In genomic region chr9:16705121-16705604, GRCh38 we compare ENCODE assay signal across 9 cellular contexts.
DNase-seq lines count a peak whose midpoint lies in the region; ATAC-seq and TF ChIP-seq lines count a peak whose summit lies in the region.
"Had no signal": no experiment of that assay in that cellular context is flagged by ENCODE, and none has a peak within 500 bp of the region (broad histone marks: within the 10 kb centered on the region; RNA-seq: fewer than 3 reads in every experiment).

No MANE protein-coding gene starts in this region.

- no peaks in the 10 kb centered on the region for H3K27me3 ChIP-seq in tibial artery

- peak overlapping the region; percentile 79 to 81 for H3K27ac ChIP-seq in tibial artery

- no peaks in the 10 kb centered on the region for H3K27me3 Mint-ChIP-seq in chondrocyte (ENCODE audit: low read depth)
- no peaks in the 10 kb centered on the region for H3K27me3 Mint-ChIP-seq in activated naive CD4-positive, alpha-beta T cell treated with anti-CD3 and anti-CD28 coated beads, Interleukin-2, amount 10 ng/mL, durations not matched to agents 7 days and 5 days
- H3K27me3 Mint-ChIP-seq: B cell had no signal

- DNase-seq in NCI-H1105 treated with DMSO at 0.1 percent for 48 hours (lab: John Stamatoyannopoulos, UW): peak; percentile 18
- DNase-seq in NCI-H1105 (lab: John Stamatoyannopoulos, UW): no peak
- no peak for DNase-seq in chondrocyte (ENCODE audit: low spot score)
- DNase-seq in left colon: peak; percentile 35 to 60
- DNase-seq in tibial artery: peak; percentile 86 to 91
- DNase-seq in NCI-H1930 (lab: John Stamatoyannopoulos, UW): no peak
- no peak for DNase-seq in activated naive CD4-positive, alpha-beta T cell treated with anti-CD3 and anti-CD28 coated beads, Interleukin-2, amount 10 ng/mL, durations not matched to agents 7 days and 5 days
- DNase-seq in AML-193 (lab: John Stamatoyannopoulos, UW): no peak

- intact Hi-C loops in left colon (cut with DNase I, micrococcal nuclease) (no loop called here), tibial artery (cut with DNase I; ENCODE audit: low total_unique reads) (no loop called here)

- no peak for TF ChIP-seq CTCF in chondrocyte (IDR thresholded peaks at IDR 0.05)
- TF ChIP-seq CTCF in tibial artery (IDR thresholded peaks at IDR 0.05): no peak

- ATAC-seq in left colon: peak; percentile 26

- CTCF ChIA-PET in activated naive CD4-positive, alpha-beta T cell treated with anti-CD3 and anti-CD28 coated beads, Interleukin-2, amount 10 ng/mL, durations not matched to agents 7 days and 5 days (lab: Charles Lee): interaction anchor here (0.5 kb wide), 1 partner anchor 14 kb away, joined by 3 read pairs; no protein-coding TSS in a partner anchor

- H3K36me3 Mint-ChIP-seq in chondrocyte (ENCODE audit: low read depth): no peaks in the 10 kb centered on the region
- no peaks in the 10 kb centered on the region for H3K36me3 Mint-ChIP-seq in activated naive CD4-positive, alpha-beta T cell treated with anti-CD3 and anti-CD28 coated beads, Interleukin-2, amount 10 ng/mL, durations not matched to agents 7 days and 5 days

- H3K36me3 ChIP-seq in tibial artery: no peaks in the 10 kb centered on the region

- H3K4me1 ChIP-seq in tibial artery: peaks cover 0 to 23% (median 5%) of the 10 kb centered on the region in 4 donors

- peak overlapping the region; percentile 70 for H3K4me3 Mint-ChIP-seq in chondrocyte (ENCODE audit: unreplicated experiment)
- no peak overlapping the region for H3K4me3 Mint-ChIP-seq in activated naive CD4-positive, alpha-beta T cell treated with anti-CD3 and anti-CD28 coated beads, Interleukin-2, amount 10 ng/mL, durations not matched to agents 7 days and 5 days
- H3K4me3 Mint-ChIP-seq: B cell had no signal

- peaks cover 68% of the 10 kb centered on the region for H3K4me1 Mint-ChIP-seq in chondrocyte (ENCODE audit: low read depth)
- no peaks in the 10 kb centered on the region for H3K4me1 Mint-ChIP-seq in activated naive CD4-positive, alpha-beta T cell treated with anti-CD3 and anti-CD28 coated beads, Interleukin-2, amount 10 ng/mL, durations not matched to agents 7 days and 5 days
- H3K4me1 Mint-ChIP-seq: B cell had no signal

- H3K9me3 ChIP-seq in tibial artery: no peaks in the 10 kb centered on the region

- H3K27ac Mint-ChIP-seq in chondrocyte (ENCODE audit: unreplicated experiment): peak overlapping the region; percentile 99
- no peak overlapping the region for H3K27ac Mint-ChIP-seq in activated naive CD4-positive, alpha-beta T cell treated with anti-CD3 and anti-CD28 coated beads, Interleukin-2, amount 10 ng/mL, durations not matched to agents 7 days and 5 days
- H3K27ac Mint-ChIP-seq: B cell had no signal

- no peaks in the 10 kb centered on the region for H3K9me3 Mint-ChIP-seq in chondrocyte (ENCODE audit: low read depth)
- H3K9me3 Mint-ChIP-seq in activated naive CD4-positive, alpha-beta T cell treated with anti-CD3 and anti-CD28 coated beads, Interleukin-2, amount 10 ng/mL, durations not matched to agents 7 days and 5 days: peaks cover 4% of the 10 kb centered on the region

- H3K4me3 ChIP-seq in tibial artery: peak overlapping the region; percentile 41 to 51

Comparison
In these comparisons a context has a peak if more than half of its experiments do, and no peak if none do; other contexts are left out.
1. DNase-seq: peak in NCI-H1105 treated with DMSO at 0.1 percent for 48 hours (single experiment), left colon (2 of 2) and tibial artery (2 of 2); none in NCI-H1105 (single experiment), chondrocyte (single experiment), NCI-H1930 (0 of 2), activated naive CD4-positive, alpha-beta T cell treated with anti-CD3 and anti-CD28 coated beads, Interleukin-2, amount 10 ng/mL, durations not matched to agents 7 days and 5 days (single experiment) and AML-193 (0 of 2).